ENCODE assay signal across 20 cellular contexts in genomic region chr9:1916676-1917075, GRCh38.
A peak's percentile ranks its signal among the peaks of the same experiment; 100 is the strongest.
DNase-seq lines count a peak whose midpoint lies in the region; ATAC-seq and TF ChIP-seq lines count a peak whose summit lies in the region.
"Had no signal": no experiment of that assay in that cellular context is flagged by ENCODE, and none has a peak within 500 bp of the region (broad histone marks: within the 10 kb centered on the region; RNA-seq: fewer than 3 reads in every experiment).

No MANE protein-coding gene starts in this region.

- POLR2A ChIA-PET in SK-N-SH (lab: Yijun Ruan, JAX) = no interaction called here

- H3K9me3 ChIP-seq in SK-N-SH (no peaks in the 10 kb centered on the region), hepatocyte (ENCODE audit: low read depth) (no peaks in the 10 kb centered on the region)
- H3K9me3 ChIP-seq: psoas muscle had no signal

- H2AFZ ChIP-seq in SK-N-SH (ENCODE audit: low read depth) (0 out of 2 replicates have a peak overlapping the region, but pooled peaks have one; percentile 57), hepatocyte (no peak overlapping the region)

- 45% methylated on average over 12 of the region's 12 CpGs for WGBS in SK-N-SH (ENCODE audit: low lambda C conversion rate)
- WGBS in hepatocyte (ENCODE audit: low lambda C conversion rate, missing lambda C conversion rate) = 93% methylated on average over 12 of the region's 12 CpGs

- H3K4me3 ChIP-seq in SK-N-SH (ENCODE audit: low read depth in 2 of 2, low read length in 1 of 2) (peak overlapping the region; percentile 34 to 49; a peak in 2 of 4 replicates), hepatocyte (no peak overlapping the region)
- H3K4me3 ChIP-seq: heart right ventricle, psoas muscle had no signal

- no peaks in the 10 kb centered on the region for H3K36me3 ChIP-seq in SK-N-SH (replicated peaks in 1 of 2; ENCODE audit: control insufficient read depth in 1 of 2, insufficient read depth in 2 of 2, low read length in 1 of 2)
- no peaks in the 10 kb centered on the region for H3K36me3 ChIP-seq in hepatocyte (replicated peaks; ENCODE audit: insufficient read depth, low read depth)
- H3K36me3 ChIP-seq: brain microvascular endothelial cell, heart right ventricle had no signal

- H3K79me2 ChIP-seq in SK-N-SH (ENCODE audit: insufficient read depth) (no peaks in the 10 kb centered on the region), hepatocyte (no peaks in the 10 kb centered on the region)

- H3K9me2 ChIP-seq in SK-N-SH = no peaks in the 10 kb centered on the region
- no peaks in the 10 kb centered on the region for H3K9me2 ChIP-seq in hepatocyte (replicated peaks; ENCODE audit: insufficient read depth)

- H3K27ac ChIP-seq in SK-N-SH (ENCODE audit: low read depth in 2 of 2, low read length in 1 of 2) (no peak overlapping the region), hepatocyte (no peak overlapping the region)
- H3K27ac ChIP-seq: brain microvascular endothelial cell, heart right ventricle, psoas muscle had no signal

- CTCF ChIA-PET in SK-N-SH (lab: Yijun Ruan, JAX) = interaction anchor here (0.5 to 1.5 kb wide), 3 partner anchors 26 to 922 kb away, joined by 3 read pairs; no protein-coding TSS in a partner anchor

- no peak overlapping the region for H3K9ac ChIP-seq in SK-N-SH

- H3F3A ChIP-seq in SK-N-SH (replicated peaks; ENCODE audit: insufficient read depth) = no peaks in the 10 kb centered on the region

- no peak; the same call in 1 of the 3 replicates for ATAC-seq in SK-N-SH treated with all-trans-retinoic acid at 6 μM for 48 hours
- ATAC-seq: activated naive CD4-positive, alpha-beta T cell treated with anti-CD3 and anti-CD28 coated beads, Interleukin-2, amount 50 U/mL, for 72 hours; psoas muscle had no signal

- TF ChIP-seq EP300 in SK-N-SH (IDR thresholded peaks at IDR 0.05; ENCODE audit: borderline replicate concordance in 1 of 2, low read depth in 1 of 2, low read length in 1 of 2) = no peak

- no peak for TF ChIP-seq RAD21 in SK-N-SH (IDR thresholded peaks at IDR 0.05; ENCODE audit: low read length)

- H3K4me2 ChIP-seq in SK-N-SH = peak overlapping the region; percentile 64
- no peak overlapping the region for H3K4me2 ChIP-seq in hepatocyte

- H3K27me3 ChIP-seq in SK-N-SH (ENCODE audit: insufficient read depth) = no peaks in the 10 kb centered on the region
- H3K27me3 ChIP-seq in hepatocyte = no peaks in the 10 kb centered on the region
- H3K27me3 ChIP-seq: brain microvascular endothelial cell had no signal

- H3K4me1 ChIP-seq in SK-N-SH (ENCODE audit: control insufficient read depth in 1 of 2, insufficient read depth in 2 of 2, low read depth in 1 of 2, low read length in 1 of 2) (peaks cover 0 to 10% of the 10 kb centered on the region in 2 experiments; a peak in 2 of 4 replicates), hepatocyte (ENCODE audit: insufficient read depth) (peaks cover 6% of the 10 kb centered on the region)
- H3K4me1 ChIP-seq: heart right ventricle, psoas muscle had no signal

- TF ChIP-seq CTCF in SK-N-SH (IDR thresholded peaks at IDR 0.05) = no peak
- TF ChIP-seq CTCF in hepatocyte (IDR thresholded peaks at IDR 0.05; ENCODE audit: poor library complexity) = no peak

- no peak for DNase-seq in SK-N-SH
- peak; percentile 43 for DNase-seq in NCI-H524 treated with DMSO at 0.1 percent for 48 hours (lab: John Stamatoyannopoulos, UW)
- peak; percentile 32 for DNase-seq in fibroblast of gingiva (ENCODE audit: low read depth)
- DNase-seq in activated CD4-positive, CD25-positive, alpha-beta regulatory T cell treated with anti-CD3 and anti-CD28 coated beads, Interleukin-2, amount 50 U/mL, for 72 hours = no peak
- DNase-seq in GM19238 (ENCODE audit: insufficient read length, low spot score) = no peak
- DNase-seq in hepatocyte (ENCODE audit: low spot score) = no peak
- DNase-seq in activated naive CD4-positive, alpha-beta T cell (lab: John Stamatoyannopoulos, UW) = no peak
- DNase-seq: activated CD4-positive, alpha-beta T cell treated with anti-CD3 and anti-CD28 coated beads, Interleukin-2, amount 50 U/mL, for 4 hours; activated T-cell treated with anti-CD3 and anti-CD28 coated beads, Interleukin-2, amount 50 U/mL, for 1 hour; brain microvascular endothelial cell; CD4-positive, alpha-beta memory T cell; EL; heart right ventricle; islet precursor cell; mesendoderm; NCI-H2081; psoas muscle; RPMI8226 had no signal

- H4K20me1 ChIP-seq in SK-N-SH (ENCODE audit: insufficient read depth) = no peaks in the 10 kb centered on the region
- no peaks in the 10 kb centered on the region for H4K20me1 ChIP-seq in hepatocyte (ENCODE audit: insufficient read depth, poor library complexity, severe bottlenecking)

TF ChIP-seq in SK-N-SH, 30 proteins besides CTCF, POLR2A, EP300 and RAD21 (continues in another document):
- no peak for TF ChIP-seq NRF1 (IDR thresholded peaks at IDR 0.05; ENCODE audit: low read depth, low read length)
- TF ChIP-seq POLR2AphosphoS5 (IDR thresholded peaks at IDR 0.05; ENCODE audit: low read depth, low read length) = no peak
- TF ChIP-seq PBX3 (IDR thresholded peaks at IDR 0.05) = no peak
- no peak for TF ChIP-seq MEF2A (IDR thresholded peaks at IDR 0.05; ENCODE audit: borderline replicate concordance, low read depth)
- no peak for TF ChIP-seq ELF1 (IDR thresholded peaks at IDR 0.05)
- no peak for TF ChIP-seq GABPA (IDR thresholded peaks at IDR 0.05; ENCODE audit: low read depth)
- TF ChIP-seq CHD2 (IDR thresholded peaks at IDR 0.05; ENCODE audit: low read length, partially characterized antibody) = no peak
- TF ChIP-seq RCOR1 (IDR thresholded peaks at IDR 0.05; ENCODE audit: low read length) = no peak
- no peak for TF ChIP-seq ZBTB33 (IDR thresholded peaks at IDR 0.05; ENCODE audit: borderline replicate concordance, low read depth)
- no peak for TF ChIP-seq FOSL2 (IDR thresholded peaks at IDR 0.05; ENCODE audit: borderline replicate concordance, low read depth)

TF ChIP-seq in SK-N-SH treated with all-trans-retinoic acid at 6 μM for 48 hours, 23 proteins besides CTCF, POLR2A, EP300 and RAD21:
- TF ChIP-seq ESRRG (CRISPR knock-in tag; IDR thresholded peaks at IDR 0.05) = no peak
- no peak for TF ChIP-seq OSR1 (CRISPR knock-in tag; IDR thresholded peaks at IDR 0.05)
- TF ChIP-seq ZFP30 (CRISPR knock-in tag; IDR thresholded peaks at IDR 0.05) = no peak

Comparison
In these comparisons a context has a peak if more than half of its experiments do, and no peak if none do; other contexts are left out.
1. DNase-seq: peak in NCI-H524 treated with DMSO at 0.1 percent for 48 hours (single experiment) and fibroblast of gingiva (single experiment); none in SK-N-SH (single experiment), activated CD4-positive, CD25-positive, alpha-beta regulatory T cell treated with anti-CD3 and anti-CD28 coated beads, Interleukin-2, amount 50 U/mL, for 72 hours (single experiment), GM19238 (single experiment), hepatocyte (single experiment) and activated naive CD4-positive, alpha-beta T cell (0 of 4).